Comparison of ENCODE assay signal across 26 cellular contexts in genomic region chr7:155266440-155266839, GRCh38.
"Had no signal": no experiment of that assay in that cellular context is flagged by ENCODE, and none has a peak within 500 bp of the region (broad histone marks: within the 10 kb centered on the region; RNA-seq: fewer than 3 reads in every experiment).

No MANE protein-coding gene starts in this region.

- DNase-seq: heart left ventricle; hypothalamus; islet precursor cell; left ventricle myocardium superior; lower lobe of right lung; mammary epithelial cell; mesenchymal stem cell; naive B cell; natural killer cell; nephron progenitor cell; ovary; retina; right cardiac atrium; sigmoid colon; stimulated activated CD4-positive, alpha-beta T cell treated with anti-CD3 and anti-CD28 coated beads, Interleukin-1b, Interleukin-23, amount 100 ng/mL, for 48 hours; stimulated activated CD4-positive, alpha-beta T cell treated with anti-CD3 and anti-CD28 coated beads, Interleukin-2, amount 100 ng/mL, for 48 hours; stimulated activated CD4-positive, alpha-beta T cell treated with anti-CD3 and anti-CD28 coated beads, Interleukin-4, amount 100 ng/mL, for 4 hours; stimulated activated CD8-positive, alpha-beta memory T cell treated with anti-CD3 and anti-CD28 coated beads, Interleukin-4, amount 100 ng/mL, for 48 hours; stimulated activated naive CD4-positive, alpha-beta T cell treated with Interleukin-2 at 50 U/mL for 16 hours; stimulated activated naive CD8-positive, alpha-beta T cell treated with anti-CD3 and anti-CD28 coated beads, Interleukin-15, amount 100 ng/mL, for 72 hours; substantia nigra; upper lobe of left lung had no signal

- H3K9me3 ChIP-seq: heart left ventricle, lower lobe of right lung, ovary, prostate gland, sigmoid colon, tibial nerve, upper lobe of left lung had no signal

- H3K27ac Mint-ChIP-seq: naive B cell; natural killer cell; nephron progenitor cell; neural progenitor cell; stimulated activated memory B cell treated with anti-CD40 and anti-IgM and Interleukin-4, amounts not matched to agents 10 μg/mL and 1 μg/mL and 100 μg/mL, for 72 hours; stimulated activated naive CD8-positive, alpha-beta T cell treated with anti-CD3 and anti-CD28 coated beads, Interleukin-15, amount 100 ng/mL, for 72 hours had no signal

- H3K27ac ChIP-seq: heart left ventricle, lower lobe of right lung, neural progenitor cell, ovary, prostate gland, sigmoid colon, tibial nerve, upper lobe of left lung had no signal

- H3K4me1 Mint-ChIP-seq: naive B cell; natural killer cell; nephron progenitor cell; stimulated activated memory B cell treated with anti-CD40 and anti-IgM and Interleukin-4, amounts not matched to agents 10 μg/mL and 1 μg/mL and 100 μg/mL, for 72 hours; stimulated activated naive CD8-positive, alpha-beta T cell treated with anti-CD3 and anti-CD28 coated beads, Interleukin-15, amount 100 ng/mL, for 72 hours had no signal

- H3K9me3 Mint-ChIP-seq: naive B cell; natural killer cell; stimulated activated memory B cell treated with anti-CD40 and anti-IgM and Interleukin-4, amounts not matched to agents 10 μg/mL and 1 μg/mL and 100 μg/mL, for 72 hours; stimulated activated naive CD8-positive, alpha-beta T cell treated with anti-CD3 and anti-CD28 coated beads, Interleukin-15, amount 100 ng/mL, for 72 hours had no signal

- H3K36me3 ChIP-seq: heart left ventricle, lower lobe of right lung, neural progenitor cell, ovary, prostate gland, sigmoid colon, tibial nerve, upper lobe of left lung had no signal

- H3K27me3 ChIP-seq: neural progenitor cell, ovary, tibial nerve, upper lobe of left lung had no signal

- H3K27me3 Mint-ChIP-seq: stimulated activated naive CD8-positive, alpha-beta T cell treated with anti-CD3 and anti-CD28 coated beads, Interleukin-15, amount 100 ng/mL, for 72 hours had no signal

- H3K4me3 ChIP-seq: heart left ventricle, lower lobe of right lung, neural progenitor cell, ovary, prostate gland, sigmoid colon, tibial nerve, upper lobe of left lung had no signal

- ATAC-seq: heart left ventricle; left ventricle myocardium superior; lower lobe of right lung; natural killer cell; right cardiac atrium; stimulated activated memory B cell treated with anti-CD40 and anti-IgM and Interleukin-4, amounts not matched to agents 10 μg/mL and 1 μg/mL and 100 μg/mL, for 72 hours; stimulated activated naive CD8-positive, alpha-beta T cell treated with anti-CD3 and anti-CD28 coated beads, Interleukin-15, amount 100 ng/mL, for 72 hours had no signal

- H3K36me3 Mint-ChIP-seq: naive B cell; natural killer cell; neural progenitor cell; stimulated activated memory B cell treated with anti-CD40 and anti-IgM and Interleukin-4, amounts not matched to agents 10 μg/mL and 1 μg/mL and 100 μg/mL, for 72 hours had no signal

- H3K4me1 ChIP-seq: heart left ventricle, lower lobe of right lung, neural progenitor cell, prostate gland, sigmoid colon, tibial nerve, upper lobe of left lung had no signal

- H3K4me3 Mint-ChIP-seq: naive B cell; natural killer cell; nephron progenitor cell; neural progenitor cell; stimulated activated memory B cell treated with anti-CD40 and anti-IgM and Interleukin-4, amounts not matched to agents 10 μg/mL and 1 μg/mL and 100 μg/mL, for 72 hours; stimulated activated naive CD8-positive, alpha-beta T cell treated with anti-CD3 and anti-CD28 coated beads, Interleukin-15, amount 100 ng/mL, for 72 hours had no signal
